ENCODE assay signal across 2 cellular contexts in the genomic region with DNA sequence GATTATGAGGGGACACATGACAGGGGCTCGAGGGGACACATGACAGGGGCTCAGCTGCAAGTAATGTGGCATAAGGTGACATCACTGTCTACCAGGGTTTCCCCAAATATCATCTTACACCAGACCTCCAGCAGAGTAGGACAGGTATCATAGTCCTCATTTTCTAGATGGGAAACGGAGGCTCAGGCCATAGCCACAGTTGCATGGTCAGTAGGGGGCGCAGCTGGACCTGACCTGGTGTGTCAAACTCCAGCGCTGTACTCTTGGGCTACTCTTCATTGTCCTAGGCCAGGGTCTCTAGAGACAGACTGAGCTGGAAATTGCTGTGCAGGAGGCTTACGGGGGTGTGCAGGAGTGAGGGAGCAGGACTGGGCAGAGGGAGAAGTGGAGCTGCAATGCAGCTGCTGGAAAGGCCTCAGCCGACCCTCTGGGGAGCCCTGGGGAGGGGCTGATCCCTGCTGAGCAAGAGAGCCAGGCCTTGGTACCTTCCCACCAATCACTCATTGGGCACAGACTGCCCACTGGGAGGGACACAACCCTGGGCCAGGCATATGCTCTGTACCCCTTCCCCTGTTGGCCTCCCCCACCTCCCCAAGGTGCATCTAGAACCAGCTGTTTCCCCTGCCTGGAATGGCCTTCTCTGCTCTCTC.
TF ChIP-seq lines count a peak whose summit lies in the region.

No MANE protein-coding gene starts in this region.

TF ChIP-seq in K562, 482 proteins besides CTCF, POLR2A, EP300 and RAD21 (continued from another document):
- TF ChIP-seq, protein P1, sequence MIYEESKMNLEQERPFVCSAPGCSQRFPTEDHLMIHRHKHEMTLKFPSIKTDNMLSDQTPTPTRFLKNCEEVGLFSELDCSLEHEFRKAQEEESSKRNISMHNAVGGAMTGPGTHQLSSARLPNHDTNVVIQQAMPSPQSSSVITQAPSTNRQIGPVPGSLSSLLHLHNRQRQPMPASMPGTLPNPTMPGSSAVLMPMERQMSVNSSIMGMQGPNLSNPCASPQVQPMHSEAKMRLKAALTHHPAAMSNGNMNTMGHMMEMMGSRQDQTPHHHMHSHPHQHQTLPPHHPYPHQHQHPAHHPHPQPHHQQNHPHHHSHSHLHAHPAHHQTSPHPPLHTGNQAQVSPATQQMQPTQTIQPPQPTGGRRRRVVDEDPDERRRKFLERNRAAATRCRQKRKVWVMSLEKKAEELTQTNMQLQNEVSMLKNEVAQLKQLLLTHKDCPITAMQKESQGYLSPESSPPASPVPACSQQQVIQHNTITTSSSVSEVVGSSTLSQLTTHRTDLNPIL (CRISPR knock-in tag; IDR thresholded peaks at IDR 0.05), result no peak
- peak; percentile 62; the same call in 1 of the 2 replicates for TF ChIP-seq STAG1 (CRISPR knock-in tag; IDR thresholded peaks at IDR 0.05; ENCODE audit: borderline replicate concordance)
- 0 out of 2 replicates have a peak, but pooled peaks have one; percentile 12 for TF ChIP-seq JUND (IDR thresholded peaks at IDR 0.05; ENCODE audit: borderline replicate concordance, low read depth, low read length)
- no peak for TF ChIP-seq JUND (tag; IDR thresholded peaks at IDR 0.05; ENCODE audit: borderline replicate concordance, low read depth, low read length)
- peak; percentile 15 for TF ChIP-seq CTCFL (IDR thresholded peaks at IDR 0.05; ENCODE audit: borderline replicate concordance, insufficient read depth, low read depth, low read length, poor library complexity, severe bottlenecking)
- TF ChIP-seq, protein P2, sequence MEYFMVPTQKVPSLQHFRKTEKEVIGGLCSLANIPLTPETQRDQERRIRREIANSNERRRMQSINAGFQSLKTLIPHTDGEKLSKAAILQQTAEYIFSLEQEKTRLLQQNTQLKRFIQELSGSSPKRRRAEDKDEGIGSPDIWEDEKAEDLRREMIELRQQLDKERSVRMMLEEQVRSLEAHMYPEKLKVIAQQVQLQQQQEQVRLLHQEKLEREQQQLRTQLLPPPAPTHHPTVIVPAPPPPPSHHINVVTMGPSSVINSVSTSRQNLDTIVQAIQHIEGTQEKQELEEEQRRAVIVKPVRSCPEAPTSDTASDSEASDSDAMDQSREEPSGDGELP (CRISPR knock-in tag; IDR thresholded peaks at IDR 0.05; ENCODE audit: borderline replicate concordance), result peak; percentile 39; the same call in 1 of the 2 replicates
- peak; percentile 65; the same call in 1 of the 2 replicates for TF ChIP-seq ARID2 (IDR thresholded peaks at IDR 0.05)
- 0 out of 2 replicates have a peak, but pooled peaks have one; percentile 12 for TF ChIP-seq ZNF24 (IDR thresholded peaks at IDR 0.05)
- TF ChIP-seq YY1 (IDR thresholded peaks at IDR 0.05; ENCODE audit: borderline replicate concordance in 1 of 3, control insufficient read depth in 1 of 3, extremely low read depth in 1 of 3, insufficient read depth in 3 of 3, insufficient read length in 1 of 3, insufficient replicate concordance in 2 of 3, low read depth in 1 of 3, low read length in 2 of 3), result no peak
- no peak for TF ChIP-seq WHSC1 (IDR thresholded peaks at IDR 0.05; ENCODE audit: low read length)
- TF ChIP-seq NFATC3 (IDR thresholded peaks at IDR 0.05), result no peak
- 0 out of 4 replicates have a peak, but pooled peaks of 1 of the 2 experiments have one; percentile 27 for TF ChIP-seq RCOR1 (IDR thresholded peaks at IDR 0.05; ENCODE audit: borderline replicate concordance in 1 of 2, low read depth in 2 of 2, low read length in 2 of 2)

TF ChIP-seq in HepG2, 621 proteins besides CTCF, POLR2A, EP300 and RAD21 (continued from another document):
- TF ChIP-seq SMC3 (IDR thresholded peaks at IDR 0.05; ENCODE audit: low read length) (peak; percentile 37; the same call in 1 of the 2 replicates), XRCC5 (optimal IDR thresholded peaks at IDR 0.05; ENCODE audit: low read length) (peak; percentile 19)
- TF ChIP-seq, protein P3, sequence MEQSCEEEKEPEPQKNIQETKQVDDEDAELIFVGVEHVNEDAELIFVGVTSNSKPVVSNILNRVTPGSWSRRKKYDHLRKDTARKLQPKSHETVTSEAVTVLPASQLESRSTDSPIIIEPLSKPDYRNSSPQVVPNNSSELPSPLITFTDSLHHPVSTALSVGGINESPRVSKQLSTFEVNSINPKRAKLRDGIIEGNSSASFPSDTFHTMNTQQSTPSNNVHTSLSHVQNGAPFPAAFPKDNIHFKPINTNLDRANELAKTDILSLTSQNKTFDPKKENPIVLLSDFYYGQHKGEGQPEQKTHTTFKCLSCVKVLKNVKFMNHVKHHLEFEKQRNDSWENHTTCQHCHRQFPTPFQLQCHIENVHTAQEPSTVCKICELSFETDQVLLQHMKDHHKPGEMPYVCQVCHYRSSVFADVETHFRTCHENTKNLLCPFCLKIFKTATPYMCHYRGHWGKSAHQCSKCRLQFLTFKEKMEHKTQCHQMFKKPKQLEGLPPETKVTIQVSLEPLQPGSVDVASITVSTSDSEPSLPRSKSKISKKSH (CRISPR knock-in tag; IDR thresholded peaks at IDR 0.05; ENCODE audit: borderline replicate concordance), result 0 out of 2 replicates have a peak, but pooled peaks have one; percentile 33
